8 cellular contexts compared by ENCODE assay signal in genomic region chr20:2508631-2509467, GRCh38. TPM values are rescaled to one million over a fixed set of nuclear protein-coding genes. Genes with fewer than 3 reads are reported as not detected.
DNase-seq lines count a peak whose midpoint lies in the region; ATAC-seq lines count a peak whose summit lies in the region.

Gene ZNF343 (minus strand): TSS chr20:2508915. CDS start chr20:2493895, 15,020 bp downstream.

- POLR2A ChIA-PET in activated CD4-positive, alpha-beta T cell treated with anti-CD3 and anti-CD28 coated beads for 36 hours (lab: Charles Lee), result interaction anchor here (0.9 to 3.4 kb wide), 3 partner anchors 38 to 143 kb away, joined by 3 to 12 read pairs (median 5); partner anchors contain the start of gene SNRPB

- peak within 1 kb of the TSS; percentile 85 for H3K4me3 Mint-ChIP-seq in activated CD4-positive, alpha-beta T cell treated with anti-CD3 and anti-CD28 coated beads for 36 hours

- peaks cover 8% of the 10 kb centered on the region for H3K4me1 Mint-ChIP-seq in activated CD4-positive, alpha-beta T cell treated with anti-CD3 and anti-CD28 coated beads for 36 hours

- peaks cover 3% of the 10 kb centered on the region for H3K36me3 Mint-ChIP-seq in activated CD4-positive, alpha-beta T cell treated with anti-CD3 and anti-CD28 coated beads for 36 hours (ENCODE audit: low read depth)

- no peaks in the 10 kb centered on the region for H3K9me3 Mint-ChIP-seq in activated CD4-positive, alpha-beta T cell treated with anti-CD3 and anti-CD28 coated beads for 36 hours (ENCODE audit: low read depth)

- DNase-seq in Ammon's horn (ENCODE audit: low spot score) (peak; percentile 91), NCI-H510A (lab: John Stamatoyannopoulos, UW) (peak; percentile 76), left kidney (ENCODE audit: low read depth, low spot score) (peak; percentile 95)
- DNase-seq in activated CD4-positive, alpha-beta T cell treated with anti-CD3 and anti-CD28 coated beads for 36 hours, result peak; percentile 88
- DNase-seq in stimulated activated CD4-positive, alpha-beta T cell treated with anti-CD3 and anti-CD28 coated beads, Interleukin-2, amount 100 ng/mL, for 4 hours (ENCODE audit: low read depth), result peak; percentile 67

- H3K27ac ChIP-seq in cingulate gyrus (ENCODE audit: low read depth, low read length), result peak within 1 kb of the TSS; percentile 94

- peaks cover 5% of the 10 kb centered on the region for H3K27me3 Mint-ChIP-seq in activated CD4-positive, alpha-beta T cell treated with anti-CD3 and anti-CD28 coated beads for 36 hours

- intact Hi-C loops in activated CD4-positive, alpha-beta T cell treated with anti-CD3 and anti-CD28 coated beads for 36 hours (cut with DNase I, micrococcal nuclease), result loop anchor here (1.0 to 2.0 kb wide), 9 partner anchors 15 to 1043 kb away; partner anchors contain the start of genes SNRPB (in 2 of the 2), IDH3B (in 1 of the 2), NOP56 (in 1 of the 2) and NSFL1C (in 1 of the 2)

- CTCF ChIA-PET in activated CD4-positive, alpha-beta T cell treated with anti-CD3 and anti-CD28 coated beads for 36 hours (lab: Charles Lee), result interaction anchor here (0.9 to 3.8 kb wide), 3 partner anchors 13 to 141 kb away, joined by 4 to 73 read pairs (median 6); no protein-coding TSS in a partner anchor

- ATAC-seq in GM19035 (IDR thresholded peaks at IDR 0.05; ENCODE audit: unreplicated experiment) (peak; percentile 96), HG03342 (IDR thresholded peaks at IDR 0.05; ENCODE audit: unreplicated experiment) (peak; percentile 96)
- peak; percentile 95 for ATAC-seq in activated CD4-positive, alpha-beta T cell treated with anti-CD3 and anti-CD28 coated beads for 36 hours

- peak within 1 kb of the TSS; percentile 95 for H3K27ac Mint-ChIP-seq in activated CD4-positive, alpha-beta T cell treated with anti-CD3 and anti-CD28 coated beads for 36 hours

RNA-seq across cellular contexts. Expression of gene ZNF343, which starts in this region (rescaled TPM):
- 10 to 100 TPM in 1 of 2 experiments, 1 to 10 TPM in 1; 9.9 to 12.3 TPM for total RNA-seq in activated CD4-positive, alpha-beta T cell treated with anti-CD3 and anti-CD28 coated beads for 36 hours

Comparison
In these comparisons a context has a peak if more than half of its experiments do, and no peak if none do; other contexts are left out.
1. Peak in every context shown above with its lines: DNase-seq, ATAC-seq and H3K27ac ChIP-seq.